ENCODE assay signal across 14 cellular contexts in genomic region chr17:66712453-66712852, GRCh38.
DNase-seq lines count a peak whose midpoint lies in the region; ATAC-seq and TF ChIP-seq lines count a peak whose summit lies in the region.
"Had no signal": no experiment of that assay in that cellular context is flagged by ENCODE, and none has a peak within 500 bp of the region (broad histone marks: within the 10 kb centered on the region; RNA-seq: fewer than 3 reads in every experiment).

No MANE protein-coding gene starts in this region.

- peak overlapping the region; percentile 71 to 85 for H3K27ac Mint-ChIP-seq in activated naive CD4-positive, alpha-beta T cell treated with anti-CD3 and anti-CD28 coated beads, Interleukin-2, amount 50 U/mL, for 72 hours
- no peak overlapping the region for H3K27ac Mint-ChIP-seq in activated naive CD4-positive, alpha-beta T cell treated with anti-CD3 and anti-CD28 coated beads, Interleukin-2, amount 10 ng/mL, durations not matched to agents 7 days and 5 days
- H3K27ac Mint-ChIP-seq in activated T-helper 1 cell treated with anti-CD3 and anti-CD28 coated beads, Interleukin-12 subunit alpha, Interleukin-12 subunit beta, Interleukin-2, Interleukin-4 antibody, amounts not matched to agents 30 ng/mL and 10 ng/mL and 1 ng/mL, durations not matched to agents 14 hours and 24 hours and 36 hours = peak overlapping the region; percentile 78
- no peak overlapping the region for H3K27ac Mint-ChIP-seq in stimulated activated naive B cell treated with anti-CD40 and anti-IgM and Interleukin-4, amounts not matched to agents 10 μg/mL and 1 μg/mL and 100 μg/mL, for 72 hours

- H3K9me3 ChIP-seq in lower lobe of right lung (no peaks in the 10 kb centered on the region), upper lobe of left lung (no peaks in the 10 kb centered on the region)
- H3K9me3 ChIP-seq: heart right ventricle, SK-N-SH had no signal

- no peak for DNase-seq in activated naive CD4-positive, alpha-beta T cell treated with anti-CD3 and anti-CD28 coated beads, Interleukin-2, amount 50 U/mL, for 72 hours (ENCODE audit: low spot score in 2 of 2)
- DNase-seq in activated naive CD4-positive, alpha-beta T cell treated with anti-CD3 and anti-CD28 coated beads, Interleukin-2, amount 10 ng/mL, durations not matched to agents 7 days and 5 days = no peak
- DNase-seq in activated T-helper 1 cell treated with anti-CD3 and anti-CD28 coated beads, Interleukin-12 subunit alpha, Interleukin-12 subunit beta, Interleukin-2, Interleukin-4 antibody, amounts not matched to agents 30 ng/mL and 10 ng/mL and 1 ng/mL, durations not matched to agents 14 hours and 24 hours and 36 hours (ENCODE audit: low spot score) = no peak
- DNase-seq in lower lobe of right lung (no peak), upper lobe of left lung (no peak), NCI-H1930 (lab: John Stamatoyannopoulos, UW) (no peak), epidermal melanocyte (ENCODE audit: insufficient read length, low spot score) (no peak)
- no peak for DNase-seq in stimulated activated naive B cell treated with anti-CD40 and anti-IgM and Interleukin-4, amounts not matched to agents 10 μg/mL and 1 μg/mL and 100 μg/mL, for 72 hours
- DNase-seq: activated CD4-positive, CD25-positive, alpha-beta regulatory T cell treated with anti-CD3 and anti-CD28 coated beads, Interleukin-2, amount 50 U/mL, for 72 hours; DMS79 treated with DMSO at 0.1 percent for 48 hours; heart right ventricle; NCI-H2107; SK-N-SH had no signal

- CTCF ChIA-PET in activated naive CD4-positive, alpha-beta T cell treated with anti-CD3 and anti-CD28 coated beads, Interleukin-2, amount 10 ng/mL, durations not matched to agents 7 days and 5 days (lab: Charles Lee) = interaction anchor here (1.9 kb wide), 1 partner anchor 15 kb away, joined by 4 read pairs; no protein-coding TSS in a partner anchor

- H3K4me3 Mint-ChIP-seq in activated naive CD4-positive, alpha-beta T cell treated with anti-CD3 and anti-CD28 coated beads, Interleukin-2, amount 10 ng/mL, durations not matched to agents 7 days and 5 days = no peak overlapping the region
- H3K4me3 Mint-ChIP-seq in activated T-helper 1 cell treated with anti-CD3 and anti-CD28 coated beads, Interleukin-12 subunit alpha, Interleukin-12 subunit beta, Interleukin-2, Interleukin-4 antibody, amounts not matched to agents 30 ng/mL and 10 ng/mL and 1 ng/mL, durations not matched to agents 14 hours and 24 hours and 36 hours = no peak overlapping the region
- no peak overlapping the region for H3K4me3 Mint-ChIP-seq in stimulated activated naive B cell treated with anti-CD40 and anti-IgM and Interleukin-4, amounts not matched to agents 10 μg/mL and 1 μg/mL and 100 μg/mL, for 72 hours

- H3K4me1 Mint-ChIP-seq in activated naive CD4-positive, alpha-beta T cell treated with anti-CD3 and anti-CD28 coated beads, Interleukin-2, amount 10 ng/mL, durations not matched to agents 7 days and 5 days = peaks cover 29% of the 10 kb centered on the region
- peaks cover 48% of the 10 kb centered on the region for H3K4me1 Mint-ChIP-seq in activated T-helper 1 cell treated with anti-CD3 and anti-CD28 coated beads, Interleukin-12 subunit alpha, Interleukin-12 subunit beta, Interleukin-2, Interleukin-4 antibody, amounts not matched to agents 30 ng/mL and 10 ng/mL and 1 ng/mL, durations not matched to agents 14 hours and 24 hours and 36 hours (ENCODE audit: low read depth)
- peaks cover 0 to under 1% of the 10 kb centered on the region in 2 donors for H3K4me1 Mint-ChIP-seq in stimulated activated naive B cell treated with anti-CD40 and anti-IgM and Interleukin-4, amounts not matched to agents 10 μg/mL and 1 μg/mL and 100 μg/mL, for 72 hours

- H3K36me3 Mint-ChIP-seq in activated naive CD4-positive, alpha-beta T cell treated with anti-CD3 and anti-CD28 coated beads, Interleukin-2, amount 50 U/mL, for 72 hours = peaks cover 0 to 11% of the 10 kb centered on the region in 2 donors
- peaks cover 27% of the 10 kb centered on the region for H3K36me3 Mint-ChIP-seq in activated naive CD4-positive, alpha-beta T cell treated with anti-CD3 and anti-CD28 coated beads, Interleukin-2, amount 10 ng/mL, durations not matched to agents 7 days and 5 days
- peaks cover 24% of the 10 kb centered on the region for H3K36me3 Mint-ChIP-seq in activated T-helper 1 cell treated with anti-CD3 and anti-CD28 coated beads, Interleukin-12 subunit alpha, Interleukin-12 subunit beta, Interleukin-2, Interleukin-4 antibody, amounts not matched to agents 30 ng/mL and 10 ng/mL and 1 ng/mL, durations not matched to agents 14 hours and 24 hours and 36 hours (ENCODE audit: low read depth)
- H3K36me3 Mint-ChIP-seq in stimulated activated naive B cell treated with anti-CD40 and anti-IgM and Interleukin-4, amounts not matched to agents 10 μg/mL and 1 μg/mL and 100 μg/mL, for 72 hours = no peaks in the 10 kb centered on the region

- no peaks in the 10 kb centered on the region for H3K9me3 Mint-ChIP-seq in activated naive CD4-positive, alpha-beta T cell treated with anti-CD3 and anti-CD28 coated beads, Interleukin-2, amount 50 U/mL, for 72 hours
- H3K9me3 Mint-ChIP-seq in activated naive CD4-positive, alpha-beta T cell treated with anti-CD3 and anti-CD28 coated beads, Interleukin-2, amount 10 ng/mL, durations not matched to agents 7 days and 5 days = no peaks in the 10 kb centered on the region
- no peaks in the 10 kb centered on the region for H3K9me3 Mint-ChIP-seq in activated T-helper 1 cell treated with anti-CD3 and anti-CD28 coated beads, Interleukin-12 subunit alpha, Interleukin-12 subunit beta, Interleukin-2, Interleukin-4 antibody, amounts not matched to agents 30 ng/mL and 10 ng/mL and 1 ng/mL, durations not matched to agents 14 hours and 24 hours and 36 hours
- H3K9me3 Mint-ChIP-seq in stimulated activated naive B cell treated with anti-CD40 and anti-IgM and Interleukin-4, amounts not matched to agents 10 μg/mL and 1 μg/mL and 100 μg/mL, for 72 hours = no peaks in the 10 kb centered on the region
- H3K9me3 Mint-ChIP-seq: activated T-helper 2 cell treated with anti-CD3 and anti-CD28 coated beads, Interferon-gamma antibody, Interleukin-2, Interleukin-4, amounts not matched to agents 10 μg/mL and 5 μg/mL and 100 μg/mL, durations not matched to agents 14 hours and 24 hours and 36 hours had no signal

- intact Hi-C loops in activated T-helper 1 cell treated with anti-CD3 and anti-CD28 coated beads, Interleukin-12 subunit alpha, Interleukin-12 subunit beta, Interleukin-2, Interleukin-4 antibody, amounts not matched to agents 30 ng/mL and 10 ng/mL and 1 ng/mL, durations not matched to agents 14 hours and 24 hours and 36 hours (cut with micrococcal nuclease) = loop anchor here (2.0 to 5.0 kb wide), 3 partner anchors 40 to 510 kb away; no protein-coding TSS in a partner anchor
- intact Hi-C loops in lower lobe of right lung (cut with DNase I) = loop anchor here (10.0 kb wide), 1 partner anchor 192 kb away; no protein-coding TSS in a partner anchor

- TF ChIP-seq POLR2A in upper lobe of left lung (IDR thresholded peaks at IDR 0.05) = no peak

- TF ChIP-seq CTCF in lower lobe of right lung (IDR thresholded peaks at IDR 0.05) (no peak), upper lobe of left lung (IDR thresholded peaks at IDR 0.05) (no peak)

- H3K27ac ChIP-seq in lower lobe of right lung (peak overlapping the region; percentile 65), upper lobe of left lung (peak overlapping the region; percentile 45 to 79 (median 60))
- H3K27ac ChIP-seq: heart right ventricle had no signal

- H3K27me3 Mint-ChIP-seq in activated naive CD4-positive, alpha-beta T cell treated with anti-CD3 and anti-CD28 coated beads, Interleukin-2, amount 10 ng/mL, durations not matched to agents 7 days and 5 days = no peaks in the 10 kb centered on the region
- H3K27me3 Mint-ChIP-seq in activated T-helper 1 cell treated with anti-CD3 and anti-CD28 coated beads, Interleukin-12 subunit alpha, Interleukin-12 subunit beta, Interleukin-2, Interleukin-4 antibody, amounts not matched to agents 30 ng/mL and 10 ng/mL and 1 ng/mL, durations not matched to agents 14 hours and 24 hours and 36 hours (ENCODE audit: insufficient read depth) = no peaks in the 10 kb centered on the region
- H3K27me3 Mint-ChIP-seq in stimulated activated naive B cell treated with anti-CD40 and anti-IgM and Interleukin-4, amounts not matched to agents 10 μg/mL and 1 μg/mL and 100 μg/mL, for 72 hours = peaks cover 4 to 5% of the 10 kb centered on the region in 2 donors

- no peak for TF ChIP-seq EP300 in upper lobe of left lung (IDR thresholded peaks at IDR 0.05)

- H3K4me1 ChIP-seq in lower lobe of right lung (peaks cover 3% of the 10 kb centered on the region), upper lobe of left lung (peaks cover 0 to 20% (median 6%) of the 10 kb centered on the region in 4 donors)

- no peak for ATAC-seq in activated naive CD4-positive, alpha-beta T cell treated with anti-CD3 and anti-CD28 coated beads, Interleukin-2, amount 50 U/mL, for 72 hours
- no peak for ATAC-seq in lower lobe of right lung
- no peak for ATAC-seq in upper lobe of left lung (ENCODE audit: low FRiP score in 2 of 2)
- ATAC-seq in stimulated activated naive B cell treated with anti-CD40 and anti-IgM and Interleukin-4, amounts not matched to agents 10 μg/mL and 1 μg/mL and 100 μg/mL, for 72 hours (replicated peaks) = no peak
- ATAC-seq: heart right ventricle had no signal

- 61 to 63% methylated on average over 3 of the region's 3 CpGs for WGBS in upper lobe of left lung, 2 donors

- no peak overlapping the region for H3K4me3 ChIP-seq in lower lobe of right lung
- H3K4me3 ChIP-seq in upper lobe of left lung = no peak overlapping the region
- H3K4me3 ChIP-seq: heart right ventricle had no signal

- H3K27me3 ChIP-seq in lower lobe of right lung (ENCODE audit: low read depth) (no peaks in the 10 kb centered on the region), upper lobe of left lung (no peaks in the 10 kb centered on the region)
- H3K27me3 ChIP-seq: heart right ventricle had no signal

- H3K36me3 ChIP-seq in lower lobe of right lung (no peaks in the 10 kb centered on the region), upper lobe of left lung (no peaks in the 10 kb centered on the region)
- H3K36me3 ChIP-seq: heart right ventricle had no signal

Comparison
In these comparisons a context has a peak if more than half of its experiments do, and no peak if none do; other contexts are left out.
1. H3K27ac Mint-ChIP-seq: peak in activated naive CD4-positive, alpha-beta T cell treated with anti-CD3 and anti-CD28 coated beads, Interleukin-2, amount 50 U/mL, for 72 hours (2 of 2) and activated T-helper 1 cell treated with anti-CD3 and anti-CD28 coated beads, Interleukin-12 subunit alpha, Interleukin-12 subunit beta, Interleukin-2, Interleukin-4 antibody, amounts not matched to agents 30 ng/mL and 10 ng/mL and 1 ng/mL, durations not matched to agents 14 hours and 24 hours and 36 hours (single experiment); none in activated naive CD4-positive, alpha-beta T cell treated with anti-CD3 and anti-CD28 coated beads, Interleukin-2, amount 10 ng/mL, durations not matched to agents 7 days and 5 days (single experiment) and stimulated activated naive B cell treated with anti-CD40 and anti-IgM and Interleukin-4, amounts not matched to agents 10 μg/mL and 1 μg/mL and 100 μg/mL, for 72 hours (single experiment).